8 cellular contexts compared by ENCODE assay signal in the genomic region with DNA sequence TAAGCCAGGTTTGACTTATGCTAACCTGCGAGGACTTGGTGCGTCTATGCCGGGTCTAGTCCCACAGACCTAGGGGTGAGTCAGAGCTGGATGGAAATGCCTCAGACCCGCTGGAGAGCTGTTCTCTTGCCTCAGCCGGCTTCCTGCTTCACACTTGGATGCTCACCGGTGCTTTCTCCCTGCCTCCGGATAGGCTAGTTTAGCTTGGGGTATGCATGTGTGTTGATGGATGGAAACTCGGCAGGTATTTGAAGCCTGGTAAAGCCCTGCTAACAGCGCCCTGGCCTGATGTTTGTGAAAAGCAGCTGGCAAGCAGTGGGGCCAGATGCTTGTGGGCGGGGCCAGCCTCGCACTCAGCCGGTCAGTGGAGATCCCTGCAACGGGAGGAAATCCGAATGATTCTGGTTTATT. TPM values are rescaled to one million over a fixed set of nuclear protein-coding genes. Genes with fewer than 3 reads are reported as not detected.
DNase-seq lines count a peak whose midpoint lies in the region; ATAC-seq and TF ChIP-seq lines count a peak whose summit lies in the region.

No MANE protein-coding gene starts in this region.

- no peak overlapping the region for H2AK5ac ChIP-seq in mesenchymal stem cell (ENCODE audit: low read length, severe bottlenecking)

- peak overlapping the region; percentile 60 for H3K4me2 ChIP-seq in PC-9
- peak overlapping the region; percentile 40 for H3K4me2 ChIP-seq in mesenchymal stem cell (ENCODE audit: low read length, poor library complexity, severe bottlenecking)

- H3K27ac ChIP-seq in PC-9 (0 out of 2 replicates have a peak overlapping the region, but pooled peaks have one; percentile 47), endodermal cell (ENCODE audit: low read depth, low read length) (no peak overlapping the region), mesenchymal stem cell (ENCODE audit: low read length, poor library complexity, severe bottlenecking) (peak overlapping the region; percentile 99), upper lobe of right lung (peak overlapping the region; percentile 45)

- peaks cover 49% of the 10 kb centered on the region for H3K36me3 Mint-ChIP-seq in activated naive CD4-positive, alpha-beta T cell treated with anti-CD3 and anti-CD28 coated beads, Interleukin-2, amount 10 ng/mL, durations not matched to agents 7 days and 5 days
- H3K36me3 Mint-ChIP-seq in endodermal cell (ENCODE audit: low read depth): peaks cover 26% of the 10 kb centered on the region

- no peak overlapping the region for H3K4me3 ChIP-seq in PC-9
- H3K4me3 ChIP-seq in endodermal cell (ENCODE audit: low read length): no peak overlapping the region
- peak overlapping the region in 1 of 2 experiments; percentile 15 for H3K4me3 ChIP-seq in mesenchymal stem cell (ENCODE audit: insufficient read depth in 1 of 2, low read depth in 1 of 2, low read length in 2 of 2)
- no peak overlapping the region for H3K4me3 ChIP-seq in upper lobe of right lung

- POLR2A ChIA-PET in PC-9 (lab: Charles Lee; ENCODE audit: unreplicated experiment): interaction anchor here (0.6 kb wide), 1 partner anchor 28 kb away, joined by 4 read pairs; no protein-coding TSS in a partner anchor

- H3K4ac ChIP-seq in mesenchymal stem cell (ENCODE audit: low read depth in 1 of 2, low read length in 2 of 2): no peak overlapping the region

- no peak overlapping the region for H2BK15ac ChIP-seq in mesenchymal stem cell (ENCODE audit: low read depth, poor library complexity, severe bottlenecking)

- peak overlapping the region; percentile 99 for H2BK5ac ChIP-seq in mesenchymal stem cell (ENCODE audit: low read depth, low read length, poor library complexity, severe bottlenecking)

- H3F3A ChIP-seq in PC-9 (ENCODE audit: insufficient read depth, low read depth): peaks cover 68% of the 10 kb centered on the region

- H3K4me1 ChIP-seq in PC-9 (replicated peaks; ENCODE audit: insufficient read depth): peaks cover 38% of the 10 kb centered on the region
- H3K4me1 ChIP-seq in endodermal cell (ENCODE audit: control insufficient read depth, insufficient read depth, low read length): peaks cover 28% of the 10 kb centered on the region
- peaks cover 50% of the 10 kb centered on the region for H3K4me1 ChIP-seq in mesenchymal stem cell (ENCODE audit: control insufficient read depth, insufficient read depth, low read depth, low read length)
- peaks cover 57% of the 10 kb centered on the region for H3K4me1 ChIP-seq in upper lobe of right lung

- peaks cover 99% of the 10 kb centered on the region for H4K20me1 ChIP-seq in PC-9 (ENCODE audit: insufficient read depth)

- WGBS in endodermal cell (ENCODE audit: insufficient coverage in 1 of 2, insufficient read length in 1 of 2), 2 experiments: 62 to 72% methylated on average over 9 to 14 of the region's 14 CpGs
- WGBS in mesenchymal stem cell: 34% methylated on average over 13 of the region's 14 CpGs

- no peak for DNase-seq in activated naive CD4-positive, alpha-beta T cell treated with anti-CD3 and anti-CD28 coated beads, Interleukin-2, amount 10 ng/mL, durations not matched to agents 7 days and 5 days
- no peak for DNase-seq in activated naive CD4-positive, alpha-beta T cell (lab: John Stamatoyannopoulos, UW)
- peak; percentile 53 to 66 for DNase-seq in PC-9
- peak; percentile 90 for DNase-seq in endodermal cell
- peak; percentile 90 for DNase-seq in mesenchymal stem cell
- no peak for DNase-seq in upper lobe of right lung
- DNase-seq in stimulated activated CD4-positive, alpha-beta T cell treated with anti-CD3 and anti-CD28 coated beads, Interleukin-15, amount 100 ng/mL, for 24 hours: no peak
- no peak for DNase-seq in activated effector memory CD4-positive, alpha-beta T cell treated with anti-CD3 and anti-CD28 coated beads, Interleukin-2, amount 50 U/mL, for 16 hours

- no peak overlapping the region for H2BK12ac ChIP-seq in mesenchymal stem cell (ENCODE audit: low read length in 2 of 2)

- intact Hi-C loops in PC-9 (cut with micrococcal nuclease; ENCODE audit: unreplicated experiment) (no loop called here), upper lobe of right lung (cut with DNase I) (no loop called here)

- no peak overlapping the region for H2AFZ ChIP-seq in PC-9
- no peak overlapping the region for H2AFZ ChIP-seq in mesenchymal stem cell (ENCODE audit: low read depth, low read length)

- no peaks in the 10 kb centered on the region for H3K27me3 Mint-ChIP-seq in activated naive CD4-positive, alpha-beta T cell treated with anti-CD3 and anti-CD28 coated beads, Interleukin-2, amount 10 ng/mL, durations not matched to agents 7 days and 5 days
- H3K27me3 Mint-ChIP-seq in endodermal cell (ENCODE audit: insufficient read depth): no peaks in the 10 kb centered on the region

- no TSS peak for BruUV-seq in PC-9 (replicated peaks; lab: Mats Ljungman, UMichigan)

- peak overlapping the region; percentile 58 for H3K27ac Mint-ChIP-seq in activated naive CD4-positive, alpha-beta T cell treated with anti-CD3 and anti-CD28 coated beads, Interleukin-2, amount 10 ng/mL, durations not matched to agents 7 days and 5 days
- H3K27ac Mint-ChIP-seq in endodermal cell: peak overlapping the region; percentile 85

- H3K9me2 ChIP-seq in PC-9 (ENCODE audit: insufficient read depth): no peaks in the 10 kb centered on the region

- peak; percentile 81 for ATAC-seq in upper lobe of right lung

- H3K4me3 Mint-ChIP-seq in activated naive CD4-positive, alpha-beta T cell treated with anti-CD3 and anti-CD28 coated beads, Interleukin-2, amount 10 ng/mL, durations not matched to agents 7 days and 5 days: no peak overlapping the region
- H3K4me3 Mint-ChIP-seq in endodermal cell: no peak overlapping the region

- H3K9ac ChIP-seq in endodermal cell (ENCODE audit: extremely low read depth, low read length, poor library complexity, severe bottlenecking) (no peak overlapping the region), mesenchymal stem cell (ENCODE audit: low read length) (peak overlapping the region; percentile 55)

- H3K4me1 Mint-ChIP-seq in activated naive CD4-positive, alpha-beta T cell treated with anti-CD3 and anti-CD28 coated beads, Interleukin-2, amount 10 ng/mL, durations not matched to agents 7 days and 5 days: peaks cover 59% of the 10 kb centered on the region
- peaks cover 48% of the 10 kb centered on the region for H3K4me1 Mint-ChIP-seq in endodermal cell

- no peaks in the 10 kb centered on the region for H3K9me3 ChIP-seq in PC-9 (ENCODE audit: insufficient read depth, low read depth)
- H3K9me3 ChIP-seq in endodermal cell (ENCODE audit: control insufficient read depth, low read length): no peaks in the 10 kb centered on the region
- H3K9me3 ChIP-seq in mesenchymal stem cell (ENCODE audit: control insufficient read depth, low read length): no peaks in the 10 kb centered on the region
- no peaks in the 10 kb centered on the region for H3K9me3 ChIP-seq in upper lobe of right lung

- peaks cover 11% of the 10 kb centered on the region; the same call in 1 of the 2 replicates for H3K36me3 ChIP-seq in PC-9 (ENCODE audit: low read depth)
- peaks cover 49% of the 10 kb centered on the region for H3K36me3 ChIP-seq in endodermal cell (ENCODE audit: control insufficient read depth, insufficient read depth, low read length)
- H3K36me3 ChIP-seq in mesenchymal stem cell (ENCODE audit: control insufficient read depth in 1 of 2, insufficient read depth in 2 of 2, low read depth in 1 of 2, low read length in 2 of 2): peaks cover 0 to 19% of the 10 kb centered on the region in 2 experiments
- H3K36me3 ChIP-seq in upper lobe of right lung: no peaks in the 10 kb centered on the region

- H3K79me1 ChIP-seq in mesenchymal stem cell (replicated peaks; ENCODE audit: low read length, poor library complexity, severe bottlenecking): peaks cover 1% of the 10 kb centered on the region

- peak overlapping the region in 1 of 2 experiments; percentile 69 for H3K18ac ChIP-seq in mesenchymal stem cell (ENCODE audit: low read depth in 1 of 2, low read length in 2 of 2)

- TF ChIP-seq CTCF in PC-9 (conservative IDR thresholded peaks at IDR 0.05) (no peak), endodermal cell (conservative IDR thresholded peaks at IDR 0.05) (no peak), upper lobe of right lung (IDR thresholded peaks at IDR 0.05) (no peak)

- peaks cover 100% of the 10 kb centered on the region for H3K79me2 ChIP-seq in PC-9 (ENCODE audit: low read depth)

- H3K27me3 ChIP-seq in PC-9 (ENCODE audit: insufficient read depth, low read depth) (no peaks in the 10 kb centered on the region), endodermal cell (ENCODE audit: control insufficient read depth, insufficient read depth, low read length, poor library complexity, severe bottlenecking) (no peaks in the 10 kb centered on the region), mesenchymal stem cell (ENCODE audit: control insufficient read depth in 1 of 2, insufficient read depth in 1 of 2, low read length in 2 of 2) (no peaks in the 10 kb centered on the region), upper lobe of right lung (no peaks in the 10 kb centered on the region)

- H2BK120ac ChIP-seq in mesenchymal stem cell (ENCODE audit: low read depth, low read length): no peak overlapping the region

- no peak overlapping the region for H4K8ac ChIP-seq in mesenchymal stem cell (ENCODE audit: low read length)

- CTCF ChIA-PET in activated naive CD4-positive, alpha-beta T cell treated with anti-CD3 and anti-CD28 coated beads, Interleukin-2, amount 10 ng/mL, durations not matched to agents 7 days and 5 days (lab: Charles Lee): no interaction called here
- CTCF ChIA-PET in PC-9 (lab: Charles Lee): interaction anchor here (0.8 kb wide), 1 partner anchor 74 kb away, joined by 4 read pairs; no protein-coding TSS in a partner anchor

- no peak overlapping the region for H3K14ac ChIP-seq in mesenchymal stem cell (ENCODE audit: low read length in 2 of 2)

- H3K9me3 Mint-ChIP-seq in activated naive CD4-positive, alpha-beta T cell treated with anti-CD3 and anti-CD28 coated beads, Interleukin-2, amount 10 ng/mL, durations not matched to agents 7 days and 5 days: no peaks in the 10 kb centered on the region
- H3K9me3 Mint-ChIP-seq in endodermal cell: peaks cover 2% of the 10 kb centered on the region

- no peak overlapping the region for H4K91ac ChIP-seq in mesenchymal stem cell (ENCODE audit: low read length)

- peak overlapping the region in 1 of 2 experiments; percentile 34 for H3K23ac ChIP-seq in mesenchymal stem cell (ENCODE audit: low read length in 2 of 2)

RNA-seq across cellular contexts. Expression of a gene that starts 29.3 kb away (rescaled TPM):
- 307 and 361 TPM in 2 replicates for total RNA-seq in PC-9 (2021)
- 100 to 1,000 TPM; 309 to 334 TPM for total RNA-seq in endodermal cell
- 182 TPM for polyA plus RNA-seq in endodermal cell (2013, experiment 1 of 2)
- 205 TPM for polyA plus RNA-seq in endodermal cell (2013, experiment 2 of 2)
- polyA plus RNA-seq in mesenchymal stem cell (2013, experiment 1 of 2): 55.8 TPM
- 53.6 TPM for polyA plus RNA-seq in mesenchymal stem cell (2013, experiment 2 of 2)
- total RNA-seq in upper lobe of right lung: 190 TPM

Comparison
In these comparisons a context has a peak if more than half of its experiments do, and no peak if none do; other contexts are left out.
1. DNase-seq: peak in PC-9 (2 of 2), endodermal cell (single experiment) and mesenchymal stem cell (single experiment); none in activated naive CD4-positive, alpha-beta T cell treated with anti-CD3 and anti-CD28 coated beads, Interleukin-2, amount 10 ng/mL, durations not matched to agents 7 days and 5 days (single experiment), activated naive CD4-positive, alpha-beta T cell (0 of 4), upper lobe of right lung (single experiment), stimulated activated CD4-positive, alpha-beta T cell treated with anti-CD3 and anti-CD28 coated beads, Interleukin-15, amount 100 ng/mL, for 24 hours (single experiment) and activated effector memory CD4-positive, alpha-beta T cell treated with anti-CD3 and anti-CD28 coated beads, Interleukin-2, amount 50 U/mL, for 16 hours (single experiment).